Comparison of ENCODE assay signal across 15 cellular contexts in the genomic region with DNA sequence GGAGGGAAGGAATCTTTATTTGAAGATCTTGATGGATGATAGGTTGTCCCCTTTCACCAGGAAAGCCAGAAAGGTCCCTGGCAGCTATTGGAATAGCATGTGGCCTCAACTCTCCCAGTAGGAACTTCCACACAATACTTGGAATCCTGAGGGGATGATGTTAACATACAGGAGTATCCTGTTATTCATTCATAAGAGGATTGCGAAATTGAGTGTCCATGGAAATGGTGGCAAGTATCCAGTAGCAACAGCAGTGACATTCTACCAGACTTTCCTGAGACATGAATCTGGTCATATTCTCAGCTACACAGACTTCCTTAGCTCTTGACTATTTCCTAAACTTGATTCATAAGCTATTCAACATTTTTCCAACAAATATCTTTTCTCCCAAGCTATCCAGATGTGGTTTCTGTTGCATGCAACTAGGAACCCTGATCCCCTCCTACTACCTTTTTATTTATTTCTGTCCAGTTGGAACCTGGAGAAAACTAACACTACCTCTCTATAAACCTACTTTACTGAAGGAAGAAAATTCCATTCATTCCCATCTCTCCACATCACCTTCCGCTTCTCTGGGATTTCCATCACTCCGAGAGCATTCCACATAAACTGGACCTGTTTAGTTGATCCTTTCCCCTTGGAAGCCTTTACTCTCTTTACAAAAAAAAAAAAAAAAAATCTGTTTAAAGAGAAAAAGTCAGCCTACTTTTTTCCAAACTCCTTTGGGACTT.
A peak's percentile ranks its signal among the peaks of the same experiment; 100 is the strongest.
DNase-seq lines count a peak whose midpoint lies in the region; ATAC-seq and TF ChIP-seq lines count a peak whose summit lies in the region.
"Had no signal": no experiment of that assay in that cellular context is flagged by ENCODE, and none has a peak within 500 bp of the region (broad histone marks: within the 10 kb centered on the region; RNA-seq: fewer than 3 reads in every experiment).

No MANE protein-coding gene starts in this region.

- intact Hi-C loops in right cardiac atrium (cut with DNase I): no loop called here

- H3K27ac Mint-ChIP-seq in HFFc6: no peak overlapping the region
- H3K27ac Mint-ChIP-seq: activated naive CD4-positive, alpha-beta T cell treated with anti-CD3 and anti-CD28 coated beads for 36 hours had no signal

- no peak overlapping the region for H3K4me3 Mint-ChIP-seq in HFFc6
- H3K4me3 Mint-ChIP-seq: activated naive CD4-positive, alpha-beta T cell treated with anti-CD3 and anti-CD28 coated beads for 36 hours had no signal

- ATAC-seq in right cardiac atrium (peak; percentile 92 to 98), GM21367 (IDR thresholded peaks at IDR 0.05; ENCODE audit: unreplicated experiment) (no peak)
- ATAC-seq: left colon had no signal

- no peaks in the 10 kb centered on the region for H3K27me3 ChIP-seq in right cardiac atrium (ENCODE audit: control insufficient read depth, insufficient read depth)
- H3K27me3 ChIP-seq: ovary had no signal

- no peaks in the 10 kb centered on the region for H3K4me1 ChIP-seq in right cardiac atrium (ENCODE audit: control insufficient read depth, insufficient read depth, low read length)

- no peaks in the 10 kb centered on the region for H3K36me3 Mint-ChIP-seq in HFFc6 (ENCODE audit: low read depth)

- H3K9me3 ChIP-seq in right cardiac atrium (ENCODE audit: control insufficient read depth, low read length): no peaks in the 10 kb centered on the region
- H3K9me3 ChIP-seq: ovary had no signal

- no peaks in the 10 kb centered on the region for H3K27me3 Mint-ChIP-seq in HFFc6 (ENCODE audit: insufficient read depth)

- TF ChIP-seq CTCF in HFFc6 (IDR thresholded peaks at IDR 0.05): no peak
- TF ChIP-seq CTCF in choroid plexus epithelial cell (conservative IDR thresholded peaks at IDR 0.05; ENCODE audit: low read depth, low read length): no peak
- no peak for TF ChIP-seq CTCF in GM13977 (IDR thresholded peaks at IDR 0.05; ENCODE audit: extremely low read depth, insufficient read depth, missing control alignments)

- H3K4me3 ChIP-seq in choroid plexus epithelial cell (ENCODE audit: low read depth, low read length) (no peak overlapping the region), right cardiac atrium (ENCODE audit: low read length) (no peak overlapping the region), skeletal muscle cell (ENCODE audit: low read depth, low read length) (no peak overlapping the region)
- H3K4me3 ChIP-seq: ovary had no signal

- DNase-seq in HFFc6 (peak; percentile 8), choroid plexus epithelial cell (ENCODE audit: low read depth) (peak; percentile 13), right cardiac atrium (peak in 1 of 3 donors; percentile 14), skeletal muscle cell (ENCODE audit: low read depth) (peak; percentile 60), hippocampal formation (lab: John Stamatoyannopoulos, UW) (no peak), GM13977 (ENCODE audit: low spot score) (no peak)
- no peak for DNase-seq in effector CD8-positive, alpha-beta T cell (lab: John Stamatoyannopoulos, UW)
- DNase-seq: activated CD4-positive, alpha-beta T cell treated with anti-CD3 and anti-CD28 coated beads for 4 hours; activated naive CD4-positive, alpha-beta T cell treated with anti-CD3 and anti-CD28 coated beads for 36 hours; DND-41; effector CD4-positive, alpha-beta T cell; left colon; ovary had no signal

- no peaks in the 10 kb centered on the region; the same call in 1 of the 2 replicates for H3K4me1 Mint-ChIP-seq in HFFc6 (ENCODE audit: low read depth)

- no peaks in the 10 kb centered on the region for H3K9me3 Mint-ChIP-seq in HFFc6
- H3K9me3 Mint-ChIP-seq: activated naive CD4-positive, alpha-beta T cell treated with anti-CD3 and anti-CD28 coated beads for 36 hours had no signal

- in situ Hi-C loops in GM13977 (cut with MboI; ENCODE audit: low pct_unique_long_range_greater_than_20kb, low sequenced_read_pairs, unreplicated experiment): no loop called here

- WGBS in right cardiac atrium: 59% methylated on average over 3 of the region's 3 CpGs

- no peak overlapping the region for H3K27ac ChIP-seq in right cardiac atrium (ENCODE audit: low read length)
- H3K27ac ChIP-seq: KMS-11, ovary had no signal

Comparison
In these comparisons a context has a peak if more than half of its experiments do, and no peak if none do; other contexts are left out.
1. DNase-seq: peak in HFFc6 (single experiment), choroid plexus epithelial cell (single experiment) and skeletal muscle cell (single experiment); none in hippocampal formation (0 of 2), effector CD8-positive, alpha-beta T cell (single experiment) and GM13977 (single experiment).